ENCODE assay signal across 8 cellular contexts in the genomic region with DNA sequence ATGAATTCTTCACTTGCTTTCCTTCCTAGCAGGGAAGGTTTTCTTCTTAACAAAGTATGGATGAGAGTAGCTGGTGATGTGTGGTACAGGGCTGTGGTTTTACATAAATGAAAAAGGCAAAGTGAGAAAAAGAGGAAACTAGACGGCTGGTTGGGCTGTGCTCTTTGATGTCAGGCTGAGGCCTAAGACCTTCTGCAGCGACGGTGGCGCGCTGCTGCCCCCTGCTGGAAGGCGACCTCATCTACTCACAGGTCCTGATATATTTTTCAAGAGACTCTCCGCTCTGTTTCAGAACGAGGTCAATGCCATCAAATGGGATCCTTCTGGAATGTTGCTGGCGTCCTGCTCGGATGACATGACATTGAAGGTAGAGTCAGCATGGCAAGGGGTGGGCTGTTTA.
DNase-seq lines count a peak whose midpoint lies in the region; ATAC-seq lines count a peak whose summit lies in the region.

No MANE protein-coding gene starts in this region.

- no peaks in the 10 kb centered on the region for H3K36me3 Mint-ChIP-seq in activated T-cell treated with anti-CD3 and anti-CD28 coated beads, Interleukin-2, amount 50 U/mL, for 24 hours (ENCODE audit: low read depth)

- H3K27ac Mint-ChIP-seq in activated T-cell treated with anti-CD3 and anti-CD28 coated beads, Interleukin-2, amount 50 U/mL, for 24 hours, result no peak overlapping the region

- no peak for ATAC-seq in HG02763 (IDR thresholded peaks at IDR 0.05; ENCODE audit: unreplicated experiment)
- no peak for ATAC-seq in HG03159 (IDR thresholded peaks at IDR 0.05; ENCODE audit: unreplicated experiment)
- no peak for ATAC-seq in GM21717 (IDR thresholded peaks at IDR 0.05; ENCODE audit: unreplicated experiment)

- H3K9me3 Mint-ChIP-seq in activated T-cell treated with anti-CD3 and anti-CD28 coated beads, Interleukin-2, amount 50 U/mL, for 24 hours, result no peaks in the 10 kb centered on the region

- H3K4me3 Mint-ChIP-seq in activated T-cell treated with anti-CD3 and anti-CD28 coated beads, Interleukin-2, amount 50 U/mL, for 24 hours, result no peak overlapping the region

- H3K27me3 Mint-ChIP-seq in activated T-cell treated with anti-CD3 and anti-CD28 coated beads, Interleukin-2, amount 50 U/mL, for 24 hours, result no peaks in the 10 kb centered on the region

- no peaks in the 10 kb centered on the region for H3K4me1 Mint-ChIP-seq in activated T-cell treated with anti-CD3 and anti-CD28 coated beads, Interleukin-2, amount 50 U/mL, for 24 hours (ENCODE audit: low read depth)

- peak; percentile 57 for DNase-seq in activated T-cell treated with anti-CD3 and anti-CD28 coated beads for 24 hours (ENCODE audit: low read depth)
- no peak for DNase-seq in activated T-cell treated with anti-CD3 and anti-CD28 coated beads, Interleukin-2, amount 50 U/mL, for 24 hours
- peak; percentile 47 for DNase-seq in NCI-H460 (ENCODE audit: extremely low read depth, low read depth)
- DNase-seq in amygdala (lab: John Stamatoyannopoulos, UW), result peak in 29 of 56 donors; percentile 0 to 76 (median 19)
- DNase-seq in occipital lobe (lab: John Stamatoyannopoulos, UW), result peak; percentile 2
